Comparison of ENCODE assay signal across 25 cellular contexts in genomic region chr20:45727044-45727443, GRCh38. TPM values are rescaled to one million over a fixed set of nuclear protein-coding genes. Genes with fewer than 3 reads are reported as not detected.
A peak's percentile ranks its signal among the peaks of the same experiment; 100 is the strongest.
DNase-seq lines count a peak whose midpoint lies in the region; ATAC-seq and TF ChIP-seq lines count a peak whose summit lies in the region.
"Had no signal": no experiment of that assay in that cellular context is flagged by ENCODE, and none has a peak within 500 bp of the region (broad histone marks: within the 10 kb centered on the region; RNA-seq: fewer than 3 reads in every experiment).

No MANE protein-coding gene starts in this region.

- H3K4me1 Mint-ChIP-seq in activated CD8-positive, alpha-beta T cell treated with anti-CD3 and anti-CD28 coated beads for 36 hours (ENCODE audit: low read depth), result peaks cover 2% of the 10 kb centered on the region
- no peaks in the 10 kb centered on the region for H3K4me1 Mint-ChIP-seq in activated CD8-positive, alpha-beta T cell treated with anti-CD3 and anti-CD28 coated beads, Interleukin-2, amount 10 ng/mL, durations not matched to agents 7 days and 5 days (ENCODE audit: low read depth)
- H3K4me1 Mint-ChIP-seq: activated CD4-positive, alpha-beta T cell treated with anti-CD3 and anti-CD28 coated beads, Interleukin-2, amount 10 ng/mL, durations not matched to agents 7 days and 5 days; activated naive CD4-positive, alpha-beta T cell treated with anti-CD3 and anti-CD28 coated beads, Interleukin-2, amount 50 U/mL, for 24 hours had no signal

- intact Hi-C loops in activated CD8-positive, alpha-beta T cell treated with anti-CD3 and anti-CD28 coated beads for 36 hours (cut with micrococcal nuclease), result no loop called here

- no peak overlapping the region for H3K4me3 ChIP-seq in fibroblast of mammary gland (ENCODE audit: control insufficient read depth, low read depth, low read length)
- H3K4me3 ChIP-seq: body of pancreas, colonic mucosa, heart right ventricle, PC-9, SJCRH30, spleen had no signal

- H3K27ac Mint-ChIP-seq in activated CD8-positive, alpha-beta T cell treated with anti-CD3 and anti-CD28 coated beads for 36 hours, result no peak overlapping the region
- no peak overlapping the region for H3K27ac Mint-ChIP-seq in activated CD8-positive, alpha-beta T cell treated with anti-CD3 and anti-CD28 coated beads, Interleukin-2, amount 10 ng/mL, durations not matched to agents 7 days and 5 days
- H3K27ac Mint-ChIP-seq: activated CD4-positive, alpha-beta T cell treated with anti-CD3 and anti-CD28 coated beads, Interleukin-2, amount 10 ng/mL, durations not matched to agents 7 days and 5 days; activated naive CD4-positive, alpha-beta T cell treated with anti-CD3 and anti-CD28 coated beads, Interleukin-2, amount 50 U/mL, for 24 hours had no signal

- POLR2A ChIA-PET in activated CD8-positive, alpha-beta T cell treated with anti-CD3 and anti-CD28 coated beads for 36 hours (lab: Charles Lee), result no interaction called here
- POLR2A ChIA-PET in activated CD8-positive, alpha-beta T cell treated with anti-CD3 and anti-CD28 coated beads, Interleukin-2, amount 10 ng/mL, durations not matched to agents 7 days and 5 days (lab: Charles Lee), result no interaction called here

- CTCF ChIA-PET in activated CD8-positive, alpha-beta T cell treated with anti-CD3 and anti-CD28 coated beads for 36 hours (lab: Charles Lee), result interaction anchor here (2.5 kb wide), 1 partner anchor 43 kb away, joined by 8 read pairs; no protein-coding TSS in a partner anchor
- CTCF ChIA-PET in activated CD8-positive, alpha-beta T cell treated with anti-CD3 and anti-CD28 coated beads, Interleukin-2, amount 10 ng/mL, durations not matched to agents 7 days and 5 days (lab: Charles Lee), result interaction anchor here (1.1 kb wide), 1 partner anchor 133 kb away, joined by 3 read pairs; no protein-coding TSS in a partner anchor

- no peak overlapping the region for H3K4me3 Mint-ChIP-seq in activated CD8-positive, alpha-beta T cell treated with anti-CD3 and anti-CD28 coated beads for 36 hours
- no peak overlapping the region for H3K4me3 Mint-ChIP-seq in activated CD8-positive, alpha-beta T cell treated with anti-CD3 and anti-CD28 coated beads, Interleukin-2, amount 10 ng/mL, durations not matched to agents 7 days and 5 days
- H3K4me3 Mint-ChIP-seq: activated CD4-positive, alpha-beta T cell treated with anti-CD3 and anti-CD28 coated beads, Interleukin-2, amount 10 ng/mL, durations not matched to agents 7 days and 5 days; activated naive CD4-positive, alpha-beta T cell treated with anti-CD3 and anti-CD28 coated beads, Interleukin-2, amount 50 U/mL, for 24 hours had no signal

- H3K27me3 Mint-ChIP-seq in activated CD8-positive, alpha-beta T cell treated with anti-CD3 and anti-CD28 coated beads for 36 hours, result peaks cover 11% of the 10 kb centered on the region
- peaks cover 24% of the 10 kb centered on the region for H3K27me3 Mint-ChIP-seq in activated CD8-positive, alpha-beta T cell treated with anti-CD3 and anti-CD28 coated beads, Interleukin-2, amount 10 ng/mL, durations not matched to agents 7 days and 5 days (ENCODE audit: low read depth)

- no peak for TF ChIP-seq CTCF in activated CD8-positive, alpha-beta T cell treated with anti-CD3 and anti-CD28 coated beads for 36 hours (IDR thresholded peaks at IDR 0.05)
- TF ChIP-seq CTCF in fibroblast of mammary gland (conservative IDR thresholded peaks at IDR 0.05; ENCODE audit: control insufficient read depth, insufficient read depth, low read depth, low read length), result no peak

- peaks cover 3% of the 10 kb centered on the region for H3K36me3 Mint-ChIP-seq in activated CD8-positive, alpha-beta T cell treated with anti-CD3 and anti-CD28 coated beads for 36 hours (ENCODE audit: low read depth)
- peaks cover under 1% of the 10 kb centered on the region for H3K36me3 Mint-ChIP-seq in activated CD8-positive, alpha-beta T cell treated with anti-CD3 and anti-CD28 coated beads, Interleukin-2, amount 10 ng/mL, durations not matched to agents 7 days and 5 days (ENCODE audit: low read depth)

- peaks cover 10% of the 10 kb centered on the region for H3K9me3 Mint-ChIP-seq in activated CD8-positive, alpha-beta T cell treated with anti-CD3 and anti-CD28 coated beads for 36 hours
- H3K9me3 Mint-ChIP-seq in activated CD8-positive, alpha-beta T cell treated with anti-CD3 and anti-CD28 coated beads, Interleukin-2, amount 10 ng/mL, durations not matched to agents 7 days and 5 days (ENCODE audit: insufficient read depth), result peaks cover 3% of the 10 kb centered on the region

- ATAC-seq in activated CD8-positive, alpha-beta T cell treated with anti-CD3 and anti-CD28 coated beads for 36 hours, result no peak
- no peak for ATAC-seq in activated CD8-positive, alpha-beta T cell treated with anti-CD3 and anti-CD28 coated beads, Interleukin-2, amount 10 ng/mL, durations not matched to agents 7 days and 5 days
- peak; percentile 59 for ATAC-seq in stimulated activated naive CD8-positive, alpha-beta T cell treated with anti-CD3 and anti-CD28 coated beads, Interleukin-15, Interleukin-2, amounts not matched to agents 100 U/mL and 50 U/mL, for 24 hours
- ATAC-seq in HG03439 (IDR thresholded peaks at IDR 0.05; ENCODE audit: unreplicated experiment), result no peak
- ATAC-seq: body of pancreas, heart right ventricle, HepG2 had no signal

- DNase-seq in activated CD8-positive, alpha-beta T cell treated with anti-CD3 and anti-CD28 coated beads for 36 hours, result peak; percentile 3
- no peak for DNase-seq in activated CD8-positive, alpha-beta T cell treated with anti-CD3 and anti-CD28 coated beads, Interleukin-2, amount 10 ng/mL, durations not matched to agents 7 days and 5 days
- peak; percentile 89 for DNase-seq in NOMO-1 treated with DMSO at 0.1 percent for 48 hours (lab: John Stamatoyannopoulos, UW; ENCODE audit: unreplicated experiment)
- DNase-seq in fibroblast of mammary gland (ENCODE audit: low read depth), result peak; percentile 5
- no peak for DNase-seq in stimulated activated naive CD8-positive, alpha-beta T cell treated with anti-CD3 and anti-CD28 coated beads, Interleukin-15, Interleukin-2, amounts not matched to agents 100 U/mL and 50 U/mL, for 24 hours
- DNase-seq in NCI-H187 treated with DMSO at 0.1 percent for 48 hours (lab: John Stamatoyannopoulos, UW), result no peak
- DNase-seq in cerebellar nuclear complex (lab: John Stamatoyannopoulos, UW), result no peak
- DNase-seq: activated CD4-positive, alpha-beta T cell treated with anti-CD3 and anti-CD28 coated beads, Interleukin-2, amount 10 ng/mL, durations not matched to agents 7 days and 5 days; activated CD8-positive, alpha-beta memory T cell treated with anti-CD3 and anti-CD28 coated beads, Interleukin-2, amount 50 U/mL, for 48 hours; BE2C; body of pancreas; colonic mucosa; heart right ventricle; NCI-H1436; NCI-H69; PC-9; SJCRH30; spleen; substantia nigra had no signal

RNA-seq across cellular contexts. Expression of gene SPINT4, which starts 4.9 kb away (rescaled TPM):
- not detected for total RNA-seq in activated CD8-positive, alpha-beta T cell treated with anti-CD3 and anti-CD28 coated beads for 36 hours
- not detected for total RNA-seq in activated CD8-positive, alpha-beta T cell treated with anti-CD3 and anti-CD28 coated beads, Interleukin-2, amount 10 ng/mL, durations not matched to agents 7 days and 5 days
- total RNA-seq: activated CD4-positive, alpha-beta T cell treated with anti-CD3 and anti-CD28 coated beads, Interleukin-2, amount 10 ng/mL, durations not matched to agents 7 days and 5 days; body of pancreas; colonic mucosa; Daoy; heart right ventricle; HepG2; lower leg skin; PC-9; SJCRH30; spleen; urinary bladder had no signal

RNA-seq across cellular contexts. Expression of gene WFDC10B, which starts 22.2 kb away (rescaled TPM):
- total RNA-seq in activated CD8-positive, alpha-beta T cell treated with anti-CD3 and anti-CD28 coated beads for 36 hours, result not detected
- total RNA-seq in activated CD8-positive, alpha-beta T cell treated with anti-CD3 and anti-CD28 coated beads, Interleukin-2, amount 10 ng/mL, durations not matched to agents 7 days and 5 days, result not detected
- total RNA-seq: activated CD4-positive, alpha-beta T cell treated with anti-CD3 and anti-CD28 coated beads, Interleukin-2, amount 10 ng/mL, durations not matched to agents 7 days and 5 days; body of pancreas; colonic mucosa; Daoy; heart right ventricle; HepG2; PC-9; SJCRH30; spleen; urinary bladder had no signal

RNA-seq across cellular contexts. Expression of gene WFDC13, which starts 25.2 kb away (rescaled TPM):
- not detected for total RNA-seq in activated CD8-positive, alpha-beta T cell treated with anti-CD3 and anti-CD28 coated beads for 36 hours
- total RNA-seq in activated CD8-positive, alpha-beta T cell treated with anti-CD3 and anti-CD28 coated beads, Interleukin-2, amount 10 ng/mL, durations not matched to agents 7 days and 5 days, result not detected
- total RNA-seq: activated CD4-positive, alpha-beta T cell treated with anti-CD3 and anti-CD28 coated beads, Interleukin-2, amount 10 ng/mL, durations not matched to agents 7 days and 5 days; body of pancreas; colonic mucosa; Daoy; heart right ventricle; HepG2; lower leg skin; PC-9; SJCRH30; spleen had no signal

RNA-seq across cellular contexts. Expression of gene WFDC11, which starts 57.0 kb away (rescaled TPM):
- not detected for total RNA-seq in activated CD8-positive, alpha-beta T cell treated with anti-CD3 and anti-CD28 coated beads for 36 hours
- total RNA-seq in activated CD8-positive, alpha-beta T cell treated with anti-CD3 and anti-CD28 coated beads, Interleukin-2, amount 10 ng/mL, durations not matched to agents 7 days and 5 days, result not detected
- total RNA-seq: activated CD4-positive, alpha-beta T cell treated with anti-CD3 and anti-CD28 coated beads, Interleukin-2, amount 10 ng/mL, durations not matched to agents 7 days and 5 days; body of pancreas; colonic mucosa; Daoy; heart right ventricle; HepG2; lower leg skin; PC-9; SJCRH30; spleen; urinary bladder had no signal

Comparison
In these comparisons a context has a peak if more than half of its experiments do, and no peak if none do; other contexts are left out.
1. DNase-seq: peak in activated CD8-positive, alpha-beta T cell treated with anti-CD3 and anti-CD28 coated beads for 36 hours (single experiment), NOMO-1 treated with DMSO at 0.1 percent for 48 hours (single experiment) and fibroblast of mammary gland (single experiment); none in activated CD8-positive, alpha-beta T cell treated with anti-CD3 and anti-CD28 coated beads, Interleukin-2, amount 10 ng/mL, durations not matched to agents 7 days and 5 days (single experiment), stimulated activated naive CD8-positive, alpha-beta T cell treated with anti-CD3 and anti-CD28 coated beads, Interleukin-15, Interleukin-2, amounts not matched to agents 100 U/mL and 50 U/mL, for 24 hours (single experiment), NCI-H187 treated with DMSO at 0.1 percent for 48 hours (single experiment) and cerebellar nuclear complex (0 of 2).